14 cellular contexts compared by ENCODE assay signal in genomic region chr14:36856095-36856878, GRCh38.
DNase-seq lines count a peak whose midpoint lies in the region; ATAC-seq and TF ChIP-seq lines count a peak whose summit lies in the region.
"Had no signal": no experiment of that assay in that cellular context is flagged by ENCODE, and none has a peak within 500 bp of the region (broad histone marks: within the 10 kb centered on the region; RNA-seq: fewer than 3 reads in every experiment).

No MANE protein-coding gene starts in this region.

- intact Hi-C loops in mucosa of descending colon (cut with DNase I, micrococcal nuclease) = no loop called here

- H2AFZ ChIP-seq in GM23338 = no peak overlapping the region

- no peaks in the 10 kb centered on the region for H3K36me3 ChIP-seq in GM23338 (ENCODE audit: insufficient read depth)
- H3K36me3 ChIP-seq in mucosa of descending colon (ENCODE audit: low read depth) = no peaks in the 10 kb centered on the region

- H3K9me3 ChIP-seq in mucosa of descending colon = no peaks in the 10 kb centered on the region
- H3K9me3 ChIP-seq: SK-N-SH had no signal

- no peaks in the 10 kb centered on the region for H3F3A ChIP-seq in GM23338 (replicated peaks; ENCODE audit: low read depth)

- H3K4me1 ChIP-seq in GM23338 (ENCODE audit: insufficient read depth) (peaks cover 7% of the 10 kb centered on the region; the same call in 1 of the 2 replicates), mucosa of descending colon (ENCODE audit: low read depth) (peaks cover 16% of the 10 kb centered on the region)

- H3K9me2 ChIP-seq in GM23338 (ENCODE audit: insufficient read depth) = no peaks in the 10 kb centered on the region
- H3K9me2 ChIP-seq: SK-N-SH had no signal

- no peaks in the 10 kb centered on the region for H3K36me3 Mint-ChIP-seq in GM23338 (ENCODE audit: low read depth)
- H3K36me3 Mint-ChIP-seq: memory B cell had no signal

- no peak for ATAC-seq in GM23338
- ATAC-seq in mucosa of descending colon = peak; percentile 96
- ATAC-seq in HG02798 (IDR thresholded peaks at IDR 0.05; ENCODE audit: poor library complexity, unreplicated experiment) = no peak

- no peak overlapping the region for H3K4me2 ChIP-seq in GM23338
- H3K4me2 ChIP-seq: SK-N-SH had no signal

- no peaks in the 10 kb centered on the region for H4K20me1 ChIP-seq in GM23338 (replicated peaks; ENCODE audit: insufficient read depth)

- no peaks in the 10 kb centered on the region for H3K9me3 Mint-ChIP-seq in GM23338
- H3K9me3 Mint-ChIP-seq: activated naive CD4-positive, alpha-beta T cell treated with anti-CD3 and anti-CD28 coated beads for 36 hours; memory B cell had no signal

- no peak overlapping the region for H3K27ac Mint-ChIP-seq in GM23338
- H3K27ac Mint-ChIP-seq: activated naive CD4-positive, alpha-beta T cell treated with anti-CD3 and anti-CD28 coated beads for 36 hours; memory B cell had no signal

- H3K4me3 ChIP-seq in GM23338 (no peak overlapping the region), mucosa of descending colon (no peak overlapping the region)

- peaks cover 4% of the 10 kb centered on the region for H3K27me3 Mint-ChIP-seq in GM23338 (ENCODE audit: insufficient read depth, low read depth, poor library complexity)
- H3K27me3 Mint-ChIP-seq: memory B cell had no signal

- H3K4me3 Mint-ChIP-seq in GM23338 = no peak overlapping the region
- H3K4me3 Mint-ChIP-seq: activated naive CD4-positive, alpha-beta T cell treated with anti-CD3 and anti-CD28 coated beads for 36 hours; memory B cell had no signal

- peaks cover 35% of the 10 kb centered on the region for H3K4me1 Mint-ChIP-seq in GM23338
- H3K4me1 Mint-ChIP-seq: memory B cell had no signal

- TF ChIP-seq CTCF in GM23338 (conservative IDR thresholded peaks at IDR 0.05; ENCODE audit: low read depth in 2 of 2) (no peak), mucosa of descending colon (IDR thresholded peaks at IDR 0.05) (no peak)

- no peak overlapping the region for H3K27ac ChIP-seq in GM23338 (ENCODE audit: low read depth)

- H3K27me3 ChIP-seq in GM23338 (ENCODE audit: insufficient read depth) = no peaks in the 10 kb centered on the region

- no peaks in the 10 kb centered on the region for H3K79me2 ChIP-seq in GM23338 (replicated peaks; ENCODE audit: insufficient read depth)

- peak; percentile 79 for DNase-seq in COLO668 (lab: John Stamatoyannopoulos, UW; ENCODE audit: unreplicated experiment)
- peak; percentile 28 for DNase-seq in GM23338 (ENCODE audit: low spot score)
- DNase-seq in SHP77 (lab: John Stamatoyannopoulos, UW) = peak; percentile 83 to 94
- peak; percentile 49 to 70 (median 57) for DNase-seq in mucosa of descending colon
- no peak for DNase-seq in T-helper 9 cell
- no peak for DNase-seq in central memory CD4-positive, alpha-beta T cell
- DNase-seq: activated naive CD4-positive, alpha-beta T cell treated with anti-CD3 and anti-CD28 coated beads for 36 hours; erythroblast; head of caudate nucleus; SK-N-SH; stimulated activated CD4-positive, alpha-beta T cell treated with anti-CD3 and anti-CD28 coated beads, Interleukin-1b, Interleukin-23, amount 100 ng/mL, for 48 hours; substantia nigra had no signal

TF ChIP-seq in GM23338, 12 proteins besides CTCF, POLR2A, EP300 and RAD21:
- no peak for TF ChIP-seq ZNF114 (CRISPR knock-in tag; IDR thresholded peaks at IDR 0.05)

Comparison
In these comparisons a context has a peak if more than half of its experiments do, and no peak if none do; other contexts are left out.
1. DNase-seq: peak in COLO668 (single experiment), GM23338 (single experiment), SHP77 (2 of 2) and mucosa of descending colon (3 of 3); none in T-helper 9 cell (single experiment) and central memory CD4-positive, alpha-beta T cell (single experiment).